Comparison of ENCODE assay signal across 16 cellular contexts in the genomic region with DNA sequence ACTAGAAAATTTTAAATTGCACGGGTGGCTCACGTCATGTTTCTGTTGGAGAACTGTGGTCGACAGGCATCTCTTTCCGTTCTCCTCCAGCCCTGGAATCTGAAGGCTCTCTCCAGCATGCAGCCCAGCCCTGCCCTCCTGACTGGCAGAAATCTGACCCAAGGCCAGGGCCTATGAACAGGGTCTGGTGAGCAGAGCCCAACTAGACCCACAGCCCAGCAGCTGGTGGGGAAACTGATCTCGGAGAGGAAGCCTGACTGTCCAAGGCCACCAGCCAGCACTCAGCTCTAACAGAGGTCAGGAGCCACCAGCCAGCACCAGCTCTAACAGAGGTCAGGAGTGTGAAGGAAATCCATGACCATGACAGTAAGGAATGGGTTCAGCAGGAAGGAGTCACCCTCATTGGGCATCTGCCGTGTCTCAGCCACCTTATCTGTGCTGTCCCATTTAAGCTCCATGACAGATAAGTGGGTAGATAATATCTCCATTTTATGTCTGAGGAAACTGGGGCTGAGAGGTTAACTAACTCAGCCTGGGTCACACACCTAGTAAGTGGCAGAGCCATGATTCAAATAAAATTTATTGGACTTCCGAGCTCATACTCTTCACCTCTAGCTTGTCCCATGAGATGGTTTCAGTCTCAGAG. TPM values are rescaled to one million over a fixed set of nuclear protein-coding genes. Genes with fewer than 3 reads are reported as not detected.
A peak's percentile ranks its signal among the peaks of the same experiment; 100 is the strongest.
DNase-seq lines count a peak whose midpoint lies in the region; TF ChIP-seq lines count a peak whose summit lies in the region.
"Had no signal": no experiment of that assay in that cellular context is flagged by ENCODE, and none has a peak within 500 bp of the region (broad histone marks: within the 10 kb centered on the region; RNA-seq: fewer than 3 reads in every experiment).

No MANE protein-coding gene starts in this region.

- no peak for TF ChIP-seq CTCF in Peyer's patch (IDR thresholded peaks at IDR 0.05)
- no peak for TF ChIP-seq CTCF in transverse colon (IDR thresholded peaks at IDR 0.05)
- no peak for TF ChIP-seq CTCF in GM10248 (IDR thresholded peaks at IDR 0.05; ENCODE audit: control extremely low read depth, extremely low read depth, low read depth, missing control alignments)

- H3K4me1 ChIP-seq in Peyer's patch (peaks cover 0 to 10% (median 4%) of the 10 kb centered on the region in 4 donors), trophoblast cell (ENCODE audit: control insufficient read depth in 1 of 2, insufficient read depth in 2 of 2, low read length in 2 of 2) (peaks cover 9 to 12% of the 10 kb centered on the region in 2 experiments), transverse colon (peaks cover 6 to 14% (median 10%) of the 10 kb centered on the region in 4 donors)
- H3K4me1 ChIP-seq: Caco-2 had no signal

- H3K4me3 Mint-ChIP-seq in activated CD4-positive, alpha-beta T cell treated with anti-CD3 and anti-CD28 coated beads, Interleukin-2, amount 10 ng/mL, durations not matched to agents 24 days and 14 days, result no peak overlapping the region
- H3K4me3 Mint-ChIP-seq: CD14-positive monocyte had no signal

- H3K14ac ChIP-seq in trophoblast cell (ENCODE audit: low read length), result no peak overlapping the region

- TF ChIP-seq POLR2A in Peyer's patch (IDR thresholded peaks at IDR 0.05) (no peak), transverse colon (IDR thresholded peaks at IDR 0.05) (no peak)

- H3K36me3 ChIP-seq in Peyer's patch (no peaks in the 10 kb centered on the region), trophoblast cell (ENCODE audit: control insufficient read depth in 1 of 2, insufficient read depth in 2 of 2, low read length in 2 of 2) (no peaks in the 10 kb centered on the region), transverse colon (no peaks in the 10 kb centered on the region)
- H3K36me3 ChIP-seq: MG63 had no signal

- peaks cover 30% of the 10 kb centered on the region for H3K27me3 Mint-ChIP-seq in activated CD4-positive, alpha-beta T cell treated with anti-CD3 and anti-CD28 coated beads, Interleukin-2, amount 10 ng/mL, durations not matched to agents 24 days and 14 days

- no peak overlapping the region for H4K8ac ChIP-seq in trophoblast cell (ENCODE audit: low read depth, low read length)

- WGBS in trophoblast cell (ENCODE audit: extremely low coverage, insufficient coverage, insufficient read length), result no CpG with 5 or more reads among the region's 7 CpGs
- WGBS in transverse colon (ENCODE audit: low coverage in 1 of 2), 2 donors, result 93 to 94% methylated on average over 4 to 7 of the region's 7 CpGs

- H3K9ac ChIP-seq in trophoblast cell (ENCODE audit: low read length), result no peak overlapping the region

- peak; percentile 40 for DNase-seq in activated CD4-positive, alpha-beta T cell treated with anti-CD3 and anti-CD28 coated beads, Interleukin-2, amount 10 ng/mL, durations not matched to agents 24 days and 14 days
- no peak for DNase-seq in activated CD4-positive, alpha-beta T cell treated with anti-CD3 and anti-CD28 coated beads, Interleukin-2, amount 50 U/mL, for 1 hour
- DNase-seq in Peyer's patch (peak in 2 of 3 donors; percentile 19 to 31), iPS-NIHi7 (ENCODE audit: extremely low spot score) (peak; percentile 9), trophoblast cell (peak; percentile 85 to 86), transverse colon (no peak), GM10248 (ENCODE audit: extremely low spot score) (no peak), OCI-M2 (lab: John Stamatoyannopoulos, UW; ENCODE audit: unreplicated experiment) (no peak)
- DNase-seq: Caco-2, DMS53, MG63, NCI-H2029 treated with DMSO at 0.1 percent for 48 hours, NCI-H510A treated with DMSO at 0.1 percent for 48 hours had no signal

- H2BK12ac ChIP-seq in trophoblast cell (ENCODE audit: low read length), result no peak overlapping the region

- H4K91ac ChIP-seq in trophoblast cell (ENCODE audit: low read depth, low read length), result no peak overlapping the region

- H3K4ac ChIP-seq in trophoblast cell (ENCODE audit: low read depth, low read length), result no peak overlapping the region

- no peaks in the 10 kb centered on the region for H3K9me3 ChIP-seq in Peyer's patch
- H3K9me3 ChIP-seq in trophoblast cell (ENCODE audit: insufficient read depth, low read depth, low read length), result peaks cover 5% of the 10 kb centered on the region
- H3K9me3 ChIP-seq in transverse colon, result no peaks in the 10 kb centered on the region
- H3K9me3 ChIP-seq: Caco-2, MG63 had no signal

- H3K27me3 ChIP-seq in Peyer's patch (no peaks in the 10 kb centered on the region), trophoblast cell (ENCODE audit: insufficient read depth, low read length) (no peaks in the 10 kb centered on the region), transverse colon (peaks cover 19% of the 10 kb centered on the region)
- H3K27me3 ChIP-seq: MG63 had no signal

- H4K12ac ChIP-seq in trophoblast cell (ENCODE audit: low read depth, low read length), result no peak overlapping the region

- H3K27ac ChIP-seq in Peyer's patch, result no peak overlapping the region
- no peak overlapping the region for H3K27ac ChIP-seq in trophoblast cell (ENCODE audit: low read depth, low read length)
- H3K27ac ChIP-seq in transverse colon, result no peak overlapping the region

- CTCF ChIA-PET in GM10248 (lab: Yijun Ruan, JAX), result interaction anchor here (1.3 to 2.5 kb wide), 6 partner anchors 8 to 173 kb away, joined by 4 to 15 read pairs (median 5); no protein-coding TSS in a partner anchor

- TF ChIP-seq EP300 in transverse colon (IDR thresholded peaks at IDR 0.05; ENCODE audit: low read depth), result no peak

- no peak overlapping the region for H2BK120ac ChIP-seq in trophoblast cell (ENCODE audit: insufficient read depth, low read length, poor library complexity)

- H3K4me2 ChIP-seq in trophoblast cell (ENCODE audit: low read length), result no peak overlapping the region

- H3K79me2 ChIP-seq in trophoblast cell (ENCODE audit: control insufficient read depth, insufficient read depth, low read length, poor library complexity), result no peaks in the 10 kb centered on the region

- no peak overlapping the region for H2AFZ ChIP-seq in trophoblast cell (ENCODE audit: insufficient read depth, low read length, poor library complexity)

- H2AK5ac ChIP-seq in trophoblast cell (ENCODE audit: low read length), result no peak overlapping the region

- in situ Hi-C loops in transverse colon (cut with MboI; ENCODE audit: low pct_ligation_motif_present in 1 of 4, low pct_unique_long_range_greater_than_20kb in 1 of 4, low sequenced_read_pairs in 3 of 4), result loop anchor here in 3 of 4 donors (10.0 to 25.0 kb wide), 2 partner anchors 92 to 99 kb away; no protein-coding TSS in a partner anchor

- no peak overlapping the region for H3K23ac ChIP-seq in trophoblast cell (ENCODE audit: low read length)

- no peak overlapping the region for H2BK5ac ChIP-seq in trophoblast cell (ENCODE audit: low read depth, low read length, poor library complexity)

- no peaks in the 10 kb centered on the region for H3K9me3 Mint-ChIP-seq in activated CD4-positive, alpha-beta T cell treated with anti-CD3 and anti-CD28 coated beads, Interleukin-2, amount 10 ng/mL, durations not matched to agents 24 days and 14 days
- H3K9me3 Mint-ChIP-seq: CD14-positive monocyte had no signal

- no peaks in the 10 kb centered on the region for H3K36me3 Mint-ChIP-seq in activated CD4-positive, alpha-beta T cell treated with anti-CD3 and anti-CD28 coated beads, Interleukin-2, amount 10 ng/mL, durations not matched to agents 24 days and 14 days (ENCODE audit: low read depth)
- H3K36me3 Mint-ChIP-seq: CD14-positive monocyte had no signal

- no peaks in the 10 kb centered on the region for H3K4me1 Mint-ChIP-seq in activated CD4-positive, alpha-beta T cell treated with anti-CD3 and anti-CD28 coated beads, Interleukin-2, amount 10 ng/mL, durations not matched to agents 24 days and 14 days

- H3K4me3 ChIP-seq in Peyer's patch (no peak overlapping the region), trophoblast cell (ENCODE audit: low read depth, low read length) (no peak overlapping the region), transverse colon (no peak overlapping the region)
- H3K4me3 ChIP-seq: MG63 had no signal

- POLR2A ChIA-PET in GM10248 (lab: Yijun Ruan, JAX), result no interaction called here

- H3K18ac ChIP-seq in trophoblast cell (ENCODE audit: low read length), result no peak overlapping the region

- intact Hi-C loops in activated CD4-positive, alpha-beta T cell treated with anti-CD3 and anti-CD28 coated beads, Interleukin-2, amount 10 ng/mL, durations not matched to agents 24 days and 14 days (cut with micrococcal nuclease), result no loop called here
- intact Hi-C loops in transverse colon (cut with DNase I; ENCODE audit: low total_unique reads), result no loop called here

- peaks cover 2% of the 10 kb centered on the region for H3K79me1 ChIP-seq in trophoblast cell (ENCODE audit: low read length)

- no peak overlapping the region for H3K27ac Mint-ChIP-seq in activated CD4-positive, alpha-beta T cell treated with anti-CD3 and anti-CD28 coated beads, Interleukin-2, amount 10 ng/mL, durations not matched to agents 24 days and 14 days
- H3K27ac Mint-ChIP-seq: CD14-positive monocyte had no signal

RNA-seq across cellular contexts. Expression of gene PKP1, which starts 20.2 kb away (rescaled TPM):
- total RNA-seq in activated CD4-positive, alpha-beta T cell treated with anti-CD3 and anti-CD28 coated beads, Interleukin-2, amount 10 ng/mL, durations not matched to agents 24 days and 14 days, result not detected in 2 replicates
- 10 to 100 TPM in 1 of 4 donors, 1 to 10 TPM in 2, under 1 TPM in 1; 0.54 to 11.6 (median 1.4) TPM for total RNA-seq in Peyer's patch
- 0.14 and 0.18 TPM in 2 replicates for polyA plus RNA-seq in trophoblast cell (2013)
- under 1 TPM in 2 of 4 donors, not detected in 2; 0.14 to 0.32 TPM for total RNA-seq in transverse colon
- total RNA-seq: A172, Caco-2, RPMI7951 had no signal
- polyA plus RNA-seq: CD14-positive monocyte had no signal

Comparison
In these comparisons a context has a peak if more than half of its experiments do, and no peak if none do; other contexts are left out.
1. DNase-seq: peak in activated CD4-positive, alpha-beta T cell treated with anti-CD3 and anti-CD28 coated beads, Interleukin-2, amount 10 ng/mL, durations not matched to agents 24 days and 14 days (single experiment), Peyer's patch (2 of 3), iPS-NIHi7 (single experiment) and trophoblast cell (2 of 2); none in activated CD4-positive, alpha-beta T cell treated with anti-CD3 and anti-CD28 coated beads, Interleukin-2, amount 50 U/mL, for 1 hour (single experiment), transverse colon (single experiment), GM10248 (single experiment) and OCI-M2 (single experiment).